Comparison of ENCODE assay signal across 17 cellular contexts in genomic region chr4:79757580-79757979, GRCh38.
A peak's percentile ranks its signal among the peaks of the same experiment; 100 is the strongest.
DNase-seq lines count a peak whose midpoint lies in the region; TF ChIP-seq lines count a peak whose summit lies in the region.
"Had no signal": no experiment of that assay in that cellular context is flagged by ENCODE, and none has a peak within 500 bp of the region (broad histone marks: within the 10 kb centered on the region; RNA-seq: fewer than 3 reads in every experiment).

No MANE protein-coding gene starts in this region.

- H2BK12ac ChIP-seq in H9 (ENCODE audit: insufficient read length, low read depth, low read length) = no peak overlapping the region

- H4K8ac ChIP-seq in H9 (replicated peaks; ENCODE audit: insufficient read length, low read depth, low read length) = no peak overlapping the region

- no peaks in the 10 kb centered on the region for H3K4me1 Mint-ChIP-seq in H9

- H4K91ac ChIP-seq in H9 (ENCODE audit: insufficient read length, low read depth, low read length) = no peak overlapping the region

- no peak overlapping the region for H4K5ac ChIP-seq in H9 (ENCODE audit: insufficient read length, low read depth, low read length)

- H2AFZ ChIP-seq in H9 (ENCODE audit: low read length) = no peak overlapping the region

- H3K4me3 ChIP-seq in fibroblast of mammary gland (ENCODE audit: control insufficient read depth, low read depth, low read length) = no peak overlapping the region
- H3K4me3 ChIP-seq in BE2C (ENCODE audit: low read depth, low read length) = no peak overlapping the region

- no peaks in the 10 kb centered on the region for H3K4me1 ChIP-seq in BE2C
- H3K4me1 ChIP-seq in H9 (ENCODE audit: insufficient read depth, low read length) = no peaks in the 10 kb centered on the region

- H3K79me2 ChIP-seq in H9 (ENCODE audit: insufficient read depth, low read length) = no peaks in the 10 kb centered on the region

- H3K4me3 Mint-ChIP-seq in H9 = no peak overlapping the region

- H3K27me3 ChIP-seq in BE2C = no peaks in the 10 kb centered on the region
- no peaks in the 10 kb centered on the region for H3K27me3 ChIP-seq in H9 (ENCODE audit: insufficient read depth, low read length)

- H3K27ac Mint-ChIP-seq in H9 = no peak overlapping the region

- no peaks in the 10 kb centered on the region for H3K23me2 ChIP-seq in H9 (ENCODE audit: insufficient read length, low read depth, low read length, poor library complexity, severe bottlenecking)

- H3K27me3 Mint-ChIP-seq in H9 (ENCODE audit: low read depth) = no peaks in the 10 kb centered on the region

- H2BK15ac ChIP-seq in H9 (ENCODE audit: low read depth, low read length) = no peak overlapping the region

- no peak overlapping the region for H3K14ac ChIP-seq in H9 (ENCODE audit: insufficient read depth, low read length)

- no peak overlapping the region for H3K9ac ChIP-seq in H9 (ENCODE audit: extremely low read depth, insufficient read length, low read length)

- no peaks in the 10 kb centered on the region for H3K9me3 ChIP-seq in BE2C
- H3K9me3 ChIP-seq in H9 (ENCODE audit: control insufficient read depth, low read depth, low read length) = no peaks in the 10 kb centered on the region

- no peaks in the 10 kb centered on the region for H3K36me3 Mint-ChIP-seq in H9 (ENCODE audit: insufficient read depth in 1 of 3, low read depth in 3 of 3)

- no peaks in the 10 kb centered on the region for H4K20me1 ChIP-seq in H9 (ENCODE audit: control insufficient read depth, insufficient read depth, insufficient read length)

- peaks cover 0 to 2% of the 10 kb centered on the region in 2 experiments; a peak in 2 of 5 replicates for H3K9me3 Mint-ChIP-seq in H9

- H3K56ac ChIP-seq in H9 (ENCODE audit: insufficient read length, low read depth, low read length) = no peak overlapping the region

- H2BK120ac ChIP-seq in H9 (ENCODE audit: low read depth, low read length, poor library complexity, severe bottlenecking) = no peak overlapping the region

- no peak overlapping the region for H2BK20ac ChIP-seq in H9 (ENCODE audit: low read depth, low read length, poor library complexity, severe bottlenecking)

- H3K36me3 ChIP-seq in BE2C = no peaks in the 10 kb centered on the region

- H3T11ph ChIP-seq in H9 (ENCODE audit: low read length) = no peak overlapping the region

- H2BK5ac ChIP-seq in H9 (ENCODE audit: insufficient read length, low read length) = no peak overlapping the region

- no peak overlapping the region for H3K4me2 ChIP-seq in H9 (ENCODE audit: insufficient read depth, insufficient read length, low read length)

- H3K79me1 ChIP-seq in H9 (ENCODE audit: insufficient read depth, low read depth, low read length, poor library complexity, severe bottlenecking) = no peaks in the 10 kb centered on the region

- TF ChIP-seq CTCF in fibroblast of mammary gland (conservative IDR thresholded peaks at IDR 0.05; ENCODE audit: control insufficient read depth, insufficient read depth, low read depth, low read length) (no peak), BE2C (IDR thresholded peaks at IDR 0.05; ENCODE audit: low read depth, low read length) (no peak), H9 (conservative IDR thresholded peaks at IDR 0.05) (no peak)

- no peak overlapping the region for H3K4ac ChIP-seq in H9 (ENCODE audit: low read depth, low read length)

- H3K18ac ChIP-seq in H9 (ENCODE audit: insufficient read length, low read depth, low read length) = no peak overlapping the region

- H3K23ac ChIP-seq in H9 (ENCODE audit: insufficient read length, low read depth, low read length) = no peak overlapping the region

- DNase-seq in EH (ENCODE audit: low read depth) (peak; percentile 9), RKO (ENCODE audit: low spot score) (peak; percentile 24), fibroblast of mammary gland (ENCODE audit: low read depth) (peak; percentile 9), myocyte (ENCODE audit: low read depth) (peak; percentile 6), NCI-H510A (lab: John Stamatoyannopoulos, UW) (no peak), BE2C (no peak), H9 (no peak), DMS53 (lab: John Stamatoyannopoulos, UW) (no peak)
- DNase-seq: 8988T, GDM1, GOT3, KG1, MV-4-11, NCI-H1417, NCI-H187 treated with DMSO at 0.1 percent for 48 hours, NCI-H226, NCI-H524 treated with DMSO at 0.1 percent for 48 hours had no signal

- H3K27ac ChIP-seq in H9 (ENCODE audit: insufficient read length, low read depth, low read length) = no peak overlapping the region

- H2AK5ac ChIP-seq in H9 (ENCODE audit: insufficient read length, low read length) = no peak overlapping the region

Comparison
In these comparisons a context has a peak if more than half of its experiments do, and no peak if none do; other contexts are left out.
1. DNase-seq: peak in EH (single experiment), RKO (single experiment), fibroblast of mammary gland (single experiment) and myocyte (single experiment); none in NCI-H510A (single experiment), BE2C (single experiment), H9 (single experiment) and DMS53 (single experiment).